In the genomic region with DNA sequence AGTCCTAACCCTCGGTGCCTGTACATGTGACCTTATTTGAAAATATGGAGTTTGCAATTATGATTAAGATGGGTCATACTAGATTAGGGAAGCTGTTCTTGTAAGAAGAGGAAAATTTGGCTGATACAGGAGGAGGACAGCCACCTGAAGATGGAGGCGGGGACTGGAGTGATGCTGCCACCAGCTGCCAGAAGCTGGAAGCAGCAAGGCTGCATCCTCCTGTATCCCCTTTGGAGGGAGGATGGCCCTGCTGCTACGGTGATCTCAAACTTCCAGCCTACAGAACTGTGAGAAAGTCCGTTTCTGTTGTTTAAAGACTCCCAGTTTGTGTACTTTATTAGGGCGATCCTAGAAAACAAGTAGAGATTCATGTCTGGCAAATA, we compare ENCODE assay signal across 10 cellular contexts. TPM values are rescaled to one million over a fixed set of nuclear protein-coding genes. Genes with fewer than 3 reads are reported as not detected.
A peak's percentile ranks its signal among the peaks of the same experiment; 100 is the strongest.
DNase-seq lines count a peak whose midpoint lies in the region; ATAC-seq and TF ChIP-seq lines count a peak whose summit lies in the region.
"Not testable (repeated sequence)": the region's sequence is repeated elsewhere in the genome, so short reads cannot be mapped to it uniquely, and the experiment has no call there.
"Had no signal": no experiment of that assay in that cellular context is flagged by ENCODE, and none has a peak within 500 bp of the region (broad histone marks: within the 10 kb centered on the region; RNA-seq: fewer than 3 reads in every experiment).

No MANE protein-coding gene starts in this region.

- H3K79me2 ChIP-seq in GM23338 (replicated peaks; ENCODE audit: insufficient read depth) = not testable (repeated sequence)

- H3K36me3 ChIP-seq in GM23338 (ENCODE audit: insufficient read depth); mucosa of descending colon (ENCODE audit: low read depth): not testable (repeated sequence)

- H3K4me3 ChIP-seq in GM23338 = peak overlapping the region; percentile 91; the same call in 1 of the 2 replicates
- peak overlapping the region; percentile 98 for H3K4me3 ChIP-seq in epithelial cell of proximal tubule (ENCODE audit: low read depth, low read length)
- H3K4me3 ChIP-seq in mucosa of descending colon = not testable (repeated sequence)

- H3K27me3 Mint-ChIP-seq in Calu3 (ENCODE audit: unreplicated experiment); GM23338 (ENCODE audit: insufficient read depth, low read depth, poor library complexity); T-helper 17 cell; activated naive CD8-positive, alpha-beta T cell treated with anti-CD3 and anti-CD28 coated beads, Interleukin-2, amount 50 U/mL, for 24 hours; stimulated activated memory B cell treated with anti-CD40 and anti-IgM and Interleukin-4, amounts not matched to agents 10 μg/mL and 1 μg/mL and 100 μg/mL, for 72 hours: not testable (repeated sequence)

- not testable (repeated sequence) for DNase-seq in Calu3; T-helper 17 cell; activated naive CD8-positive, alpha-beta T cell treated with anti-CD3 and anti-CD28 coated beads, Interleukin-2, amount 50 U/mL, for 24 hours; epithelial cell of proximal tubule (ENCODE audit: low read depth); mucosa of descending colon
- DNase-seq in GM23338 (ENCODE audit: low spot score) (peak; percentile 8), NCI-H345 (lab: John Stamatoyannopoulos, UW) (peak; percentile 8)

- H3K27me3 ChIP-seq in GM23338 (ENCODE audit: insufficient read depth) = not testable (repeated sequence)

- H3K4me1 ChIP-seq in GM23338 (ENCODE audit: insufficient read depth) = not testable (repeated sequence)
- peaks cover 11% of the 10 kb centered on the region for H3K4me1 ChIP-seq in mucosa of descending colon (ENCODE audit: low read depth)

- not testable (repeated sequence) for H3K27ac ChIP-seq in GM23338 (ENCODE audit: low read depth)

- not testable (repeated sequence) for H3K9me3 Mint-ChIP-seq in Calu3 (ENCODE audit: low read depth, unreplicated experiment); GM23338; activated naive CD8-positive, alpha-beta T cell treated with anti-CD3 and anti-CD28 coated beads, Interleukin-2, amount 50 U/mL, for 24 hours; stimulated activated memory B cell treated with anti-CD40 and anti-IgM and Interleukin-4, amounts not matched to agents 10 μg/mL and 1 μg/mL and 100 μg/mL, for 72 hours

- CTCF ChIA-PET in Calu3 (lab: Charles Lee) = not testable (repeated sequence)

- not testable (repeated sequence) for H3K9me2 ChIP-seq in GM23338 (ENCODE audit: insufficient read depth)

- H3K4me2 ChIP-seq in GM23338 = peak overlapping the region; percentile 70

- peak overlapping the region; percentile 84 for H3K27ac Mint-ChIP-seq in Calu3 (ENCODE audit: unreplicated experiment)
- not testable (repeated sequence) for H3K27ac Mint-ChIP-seq in GM23338; activated naive CD8-positive, alpha-beta T cell treated with anti-CD3 and anti-CD28 coated beads, Interleukin-2, amount 50 U/mL, for 24 hours
- H3K27ac Mint-ChIP-seq in T-helper 17 cell = peak overlapping the region; percentile 83
- H3K27ac Mint-ChIP-seq in stimulated activated memory B cell treated with anti-CD40 and anti-IgM and Interleukin-4, amounts not matched to agents 10 μg/mL and 1 μg/mL and 100 μg/mL, for 72 hours = peak overlapping the region; percentile 83

- H3F3A ChIP-seq in GM23338 (replicated peaks; ENCODE audit: low read depth) = not testable (repeated sequence)

- intact Hi-C loops in Calu3 (cut with micrococcal nuclease; ENCODE audit: unreplicated experiment); mucosa of descending colon (cut with DNase I, micrococcal nuclease): not testable (repeated sequence)

- peak overlapping the region; percentile 87; the same call in 1 of the 2 replicates for H2AFZ ChIP-seq in GM23338

- peak; percentile 67 for ATAC-seq in GM23338
- ATAC-seq in T-helper 17 cell; activated naive CD8-positive, alpha-beta T cell treated with anti-CD3 and anti-CD28 coated beads, Interleukin-2, amount 50 U/mL, for 24 hours; stimulated activated memory B cell treated with anti-CD40 and anti-IgM and Interleukin-4, amounts not matched to agents 10 μg/mL and 1 μg/mL and 100 μg/mL, for 72 hours: not testable (repeated sequence)
- ATAC-seq in mucosa of descending colon = peak; percentile 26

- not testable (repeated sequence) for H3K9me3 ChIP-seq in T-helper 17 cell (ENCODE audit: control insufficient read depth, low read length, poor library complexity, severe bottlenecking); mucosa of descending colon

- TF ChIP-seq CTCF in Calu3 (IDR thresholded peaks at IDR 0.05; ENCODE audit: unreplicated experiment); mucosa of descending colon (IDR thresholded peaks at IDR 0.05): not testable (repeated sequence)
- TF ChIP-seq CTCF in GM23338 (conservative IDR thresholded peaks at IDR 0.05; ENCODE audit: low read depth in 2 of 2) (peak; percentile 45 to 50), epithelial cell of proximal tubule (conservative IDR thresholded peaks at IDR 0.05; ENCODE audit: low read depth, low read length) (peak; percentile 29)

- H3K4me1 Mint-ChIP-seq in Calu3 (ENCODE audit: low read depth, unreplicated experiment) = not testable (repeated sequence)
- peaks cover 16% of the 10 kb centered on the region for H3K4me1 Mint-ChIP-seq in GM23338
- peaks cover 19% of the 10 kb centered on the region for H3K4me1 Mint-ChIP-seq in T-helper 17 cell
- H3K4me1 Mint-ChIP-seq in activated naive CD8-positive, alpha-beta T cell treated with anti-CD3 and anti-CD28 coated beads, Interleukin-2, amount 50 U/mL, for 24 hours = peaks cover 22% of the 10 kb centered on the region
- H3K4me1 Mint-ChIP-seq in stimulated activated memory B cell treated with anti-CD40 and anti-IgM and Interleukin-4, amounts not matched to agents 10 μg/mL and 1 μg/mL and 100 μg/mL, for 72 hours = peaks cover 22% of the 10 kb centered on the region

- BruUV-seq in Calu3 (replicated peaks; lab: Mats Ljungman, UMichigan) = not testable (repeated sequence)

- H3K36me3 Mint-ChIP-seq in Calu3 (ENCODE audit: insufficient read depth, unreplicated experiment) = peaks cover 28% of the 10 kb centered on the region
- not testable (repeated sequence) for H3K36me3 Mint-ChIP-seq in GM23338 (ENCODE audit: low read depth); T-helper 17 cell (ENCODE audit: low read depth); activated naive CD8-positive, alpha-beta T cell treated with anti-CD3 and anti-CD28 coated beads, Interleukin-2, amount 50 U/mL, for 24 hours (ENCODE audit: low read depth); stimulated activated memory B cell treated with anti-CD40 and anti-IgM and Interleukin-4, amounts not matched to agents 10 μg/mL and 1 μg/mL and 100 μg/mL, for 72 hours

- not testable (repeated sequence) for H4K20me1 ChIP-seq in GM23338 (replicated peaks; ENCODE audit: insufficient read depth)

- H3K4me3 Mint-ChIP-seq in Calu3 (ENCODE audit: low read depth, unreplicated experiment) (peak overlapping the region; percentile 88), GM23338 (peak overlapping the region; percentile 86; the same call in 2 of the 3 replicates), T-helper 17 cell (peak overlapping the region; percentile 95)
- H3K4me3 Mint-ChIP-seq in activated naive CD8-positive, alpha-beta T cell treated with anti-CD3 and anti-CD28 coated beads, Interleukin-2, amount 50 U/mL, for 24 hours = peak overlapping the region; percentile 83
- peak overlapping the region; percentile 89 for H3K4me3 Mint-ChIP-seq in stimulated activated memory B cell treated with anti-CD40 and anti-IgM and Interleukin-4, amounts not matched to agents 10 μg/mL and 1 μg/mL and 100 μg/mL, for 72 hours

RNA-seq across cellular contexts. Expression of gene MIPEP, which starts 1.0 kb away (rescaled TPM):
- total RNA-seq in Calu3 (2022) (24.6 and 25.2 TPM in 2 replicates), T-helper 17 cell (1 to 10 TPM; 7.5 to 9.2 TPM), epithelial cell of proximal tubule (15.7 and 23.9 TPM in 2 replicates), mucosa of descending colon (10 to 100 TPM; 17.3 to 27.0 (median 24.6) TPM)
- total RNA-seq in GM23338 (2014; rRNA removed; shearing (Covaris generic)) = 20.8 and 24.8 TPM in 2 replicates
- 16.8 and 22.5 TPM in 2 replicates for polyA plus RNA-seq in GM23338 (2016; fragmentation: Nextera tagmentation; extraction: Ambion mirVana)

RNA-seq across cellular contexts. Expression of gene C1QTNF9B, which starts 7.1 kb away (rescaled TPM):
- not detected in 2 replicates for total RNA-seq in Calu3 (2022)
- total RNA-seq in GM23338 (2014; rRNA removed; shearing (Covaris generic)) = 0.28 and 1.7 TPM in 2 replicates
- 0.19 and 0.27 TPM in 2 replicates for polyA plus RNA-seq in GM23338 (2016; fragmentation: Nextera tagmentation; extraction: Ambion mirVana)
- total RNA-seq in T-helper 17 cell = not detected
- total RNA-seq in epithelial cell of proximal tubule = not detected in 2 replicates
- under 1 TPM in 1 of 3 donors, not detected in 2; 0.32 TPM for total RNA-seq in mucosa of descending colon
- total RNA-seq: activated naive CD4-positive, alpha-beta T cell treated with anti-CD3 and anti-CD28 coated beads, Interleukin-2, amount 50 U/mL, for 72 hours; lung microvascular endothelial cell had no signal
